8 cellular contexts compared by ENCODE assay signal in genomic region chr14:82710257-82710841, GRCh38.
DNase-seq lines count a peak whose midpoint lies in the region; ATAC-seq and TF ChIP-seq lines count a peak whose summit lies in the region.

No MANE protein-coding gene starts in this region.

- ATAC-seq in GM18498 (IDR thresholded peaks at IDR 0.05; ENCODE audit: unreplicated experiment) = peak; percentile 60

- H3K27me3 ChIP-seq in neural progenitor cell = no peaks in the 10 kb centered on the region

- H3K9ac ChIP-seq in neural progenitor cell = no peak overlapping the region

- no peaks in the 10 kb centered on the region for H3K9me3 ChIP-seq in neural progenitor cell (ENCODE audit: low read depth)

- no peak overlapping the region for H3K27ac Mint-ChIP-seq in neural progenitor cell
- H3K27ac Mint-ChIP-seq in T-helper 2 cell treated with Interferon-gamma antibody and Interleukin-4, amounts not matched to agents 5 μg/mL and 100 μg/mL, for 36 hours = no peak overlapping the region

- H2AFZ ChIP-seq in neural progenitor cell (replicated peaks) = no peak overlapping the region

- no peaks in the 10 kb centered on the region for H4K20me1 ChIP-seq in neural progenitor cell (ENCODE audit: low read depth)

- no peak overlapping the region for H3K4me3 ChIP-seq in neural progenitor cell

- H3K79me2 ChIP-seq in neural progenitor cell (ENCODE audit: low read depth) = no peaks in the 10 kb centered on the region

- peak; percentile 95 for TF ChIP-seq CTCF in neural progenitor cell (IDR thresholded peaks at IDR 0.05)

- H3K9me3 Mint-ChIP-seq in neural progenitor cell = peaks cover 10% of the 10 kb centered on the region
- peaks cover 4% of the 10 kb centered on the region for H3K9me3 Mint-ChIP-seq in T-helper 2 cell treated with Interferon-gamma antibody and Interleukin-4, amounts not matched to agents 5 μg/mL and 100 μg/mL, for 36 hours

- H3K36me3 ChIP-seq in neural progenitor cell = no peaks in the 10 kb centered on the region

- DNase-seq in CD1c-positive myeloid dendritic cell (ENCODE audit: extremely low spot score) (peak; percentile 42), HT1080 (ENCODE audit: low read depth) (peak; percentile 69), SHP77 treated with DMSO at 0.1 percent for 48 hours (lab: John Stamatoyannopoulos, UW) (peak; percentile 28), epidermal melanocyte (ENCODE audit: insufficient read length, low spot score) (peak; percentile 68), neural progenitor cell (ENCODE audit: low spot score) (peak; percentile 84), DMS79 (lab: John Stamatoyannopoulos, UW) (no peak)
- no peak for DNase-seq in T-helper 2 cell treated with Interferon-gamma antibody and Interleukin-4, amounts not matched to agents 5 μg/mL and 100 μg/mL, for 36 hours (ENCODE audit: low spot score)

- H3K4me3 Mint-ChIP-seq in neural progenitor cell = no peak overlapping the region
- H3K4me3 Mint-ChIP-seq in T-helper 2 cell treated with Interferon-gamma antibody and Interleukin-4, amounts not matched to agents 5 μg/mL and 100 μg/mL, for 36 hours = no peak overlapping the region

- H3K4me1 ChIP-seq in neural progenitor cell = no peaks in the 10 kb centered on the region

- peaks cover 5% of the 10 kb centered on the region for H3K27me3 Mint-ChIP-seq in neural progenitor cell (ENCODE audit: insufficient read depth, low read depth)
- H3K27me3 Mint-ChIP-seq in T-helper 2 cell treated with Interferon-gamma antibody and Interleukin-4, amounts not matched to agents 5 μg/mL and 100 μg/mL, for 36 hours (ENCODE audit: low read depth) = no peaks in the 10 kb centered on the region

- H3K27ac ChIP-seq in neural progenitor cell = no peak overlapping the region

- H3K4me2 ChIP-seq in neural progenitor cell = no peak overlapping the region

- H3K4me1 Mint-ChIP-seq in neural progenitor cell = no peaks in the 10 kb centered on the region
- no peaks in the 10 kb centered on the region for H3K4me1 Mint-ChIP-seq in T-helper 2 cell treated with Interferon-gamma antibody and Interleukin-4, amounts not matched to agents 5 μg/mL and 100 μg/mL, for 36 hours (ENCODE audit: low read depth)

- no peaks in the 10 kb centered on the region for H3F3A ChIP-seq in neural progenitor cell (ENCODE audit: low read depth)

- no peaks in the 10 kb centered on the region for H3K36me3 Mint-ChIP-seq in neural progenitor cell
- H3K36me3 Mint-ChIP-seq in T-helper 2 cell treated with Interferon-gamma antibody and Interleukin-4, amounts not matched to agents 5 μg/mL and 100 μg/mL, for 36 hours (ENCODE audit: low read depth) = no peaks in the 10 kb centered on the region

Comparison
In these comparisons a context has a peak if more than half of its experiments do, and no peak if none do; other contexts are left out.
1. DNase-seq: peak in CD1c-positive myeloid dendritic cell (single experiment), HT1080 (single experiment), SHP77 treated with DMSO at 0.1 percent for 48 hours (single experiment), epidermal melanocyte (single experiment) and neural progenitor cell (single experiment); none in T-helper 2 cell treated with Interferon-gamma antibody and Interleukin-4, amounts not matched to agents 5 μg/mL and 100 μg/mL, for 36 hours (single experiment) and DMS79 (single experiment).